1 cellular context compared by ENCODE assay signal in the genomic region with DNA sequence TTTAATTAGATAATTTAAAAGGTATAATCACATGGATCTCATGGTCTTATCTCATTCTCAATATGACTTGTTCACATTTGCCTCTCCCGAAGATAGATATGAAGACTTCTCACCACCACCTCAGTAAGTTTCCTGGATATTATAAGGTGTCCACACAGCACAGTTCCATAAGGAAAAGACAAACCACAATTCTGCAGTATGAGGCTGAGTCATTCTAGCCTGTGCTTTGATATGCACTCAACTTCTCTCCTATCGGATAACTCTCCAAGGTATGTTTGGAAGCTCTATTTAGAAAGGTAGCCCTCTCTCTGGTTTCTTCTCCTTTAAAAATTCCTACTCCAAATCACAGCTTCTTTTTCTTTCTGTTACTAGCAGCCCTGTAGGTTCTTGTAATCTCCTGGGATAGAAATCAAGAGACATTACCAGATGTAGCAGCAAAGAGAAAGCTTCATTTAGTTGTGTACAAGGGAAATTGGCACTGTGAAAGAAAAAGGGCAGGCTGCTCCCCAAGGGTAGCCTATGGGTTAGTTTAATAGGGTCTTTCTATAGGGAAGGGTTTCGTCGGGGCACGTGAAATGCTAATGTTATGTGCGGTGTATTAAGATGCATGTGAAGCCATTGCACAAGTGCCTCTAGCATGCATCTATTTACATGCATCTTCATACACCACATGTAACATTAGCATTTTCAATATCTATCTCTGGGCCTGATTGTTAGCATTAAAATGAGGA.
TF ChIP-seq lines count a peak whose summit lies in the region.

No MANE protein-coding gene starts in this region.

TF ChIP-seq in HCT116, 20 proteins besides CTCF, POLR2A, EP300 and RAD21 (continued from another document):
- TF ChIP-seq, protein P1, sequence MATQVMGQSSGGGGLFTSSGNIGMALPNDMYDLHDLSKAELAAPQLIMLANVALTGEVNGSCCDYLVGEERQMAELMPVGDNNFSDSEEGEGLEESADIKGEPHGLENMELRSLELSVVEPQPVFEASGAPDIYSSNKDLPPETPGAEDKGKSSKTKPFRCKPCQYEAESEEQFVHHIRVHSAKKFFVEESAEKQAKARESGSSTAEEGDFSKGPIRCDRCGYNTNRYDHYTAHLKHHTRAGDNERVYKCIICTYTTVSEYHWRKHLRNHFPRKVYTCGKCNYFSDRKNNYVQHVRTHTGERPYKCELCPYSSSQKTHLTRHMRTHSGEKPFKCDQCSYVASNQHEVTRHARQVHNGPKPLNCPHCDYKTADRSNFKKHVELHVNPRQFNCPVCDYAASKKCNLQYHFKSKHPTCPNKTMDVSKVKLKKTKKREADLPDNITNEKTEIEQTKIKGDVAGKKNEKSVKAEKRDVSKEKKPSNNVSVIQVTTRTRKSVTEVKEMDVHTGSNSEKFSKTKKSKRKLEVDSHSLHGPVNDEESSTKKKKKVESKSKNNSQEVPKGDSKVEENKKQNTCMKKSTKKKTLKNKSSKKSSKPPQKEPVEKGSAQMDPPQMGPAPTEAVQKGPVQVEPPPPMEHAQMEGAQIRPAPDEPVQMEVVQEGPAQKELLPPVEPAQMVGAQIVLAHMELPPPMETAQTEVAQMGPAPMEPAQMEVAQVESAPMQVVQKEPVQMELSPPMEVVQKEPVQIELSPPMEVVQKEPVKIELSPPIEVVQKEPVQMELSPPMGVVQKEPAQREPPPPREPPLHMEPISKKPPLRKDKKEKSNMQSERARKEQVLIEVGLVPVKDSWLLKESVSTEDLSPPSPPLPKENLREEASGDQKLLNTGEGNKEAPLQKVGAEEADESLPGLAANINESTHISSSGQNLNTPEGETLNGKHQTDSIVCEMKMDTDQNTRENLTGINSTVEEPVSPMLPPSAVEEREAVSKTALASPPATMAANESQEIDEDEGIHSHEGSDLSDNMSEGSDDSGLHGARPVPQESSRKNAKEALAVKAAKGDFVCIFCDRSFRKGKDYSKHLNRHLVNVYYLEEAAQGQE (IDR thresholded peaks at IDR 0.05; ENCODE audit: low read depth): no peak
- TF ChIP-seq SRF (IDR thresholded peaks at IDR 0.05; ENCODE audit: low read depth) (no peak), EZH2 (IDR thresholded peaks at IDR 0.05) (no peak), SIN3A (IDR thresholded peaks at IDR 0.05; ENCODE audit: low read depth) (no peak), FOSL1 (IDR thresholded peaks at IDR 0.05; ENCODE audit: low read depth) (peak; percentile 61), POLR2AphosphoS5 (IDR thresholded peaks at IDR 0.05; ENCODE audit: low read depth, low read length) (no peak; the same call in 1 of the 2 replicates), EGR1 (IDR thresholded peaks at IDR 0.05; ENCODE audit: low read depth) (no peak), TCF7L2 (IDR thresholded peaks at IDR 0.05; ENCODE audit: borderline replicate concordance, extremely low read depth, insufficient read depth, insufficient read length) (no peak), CEBPB (IDR thresholded peaks at IDR 0.05; ENCODE audit: low read depth) (no peak), EZH2phosphoT487 (IDR thresholded peaks at IDR 0.05; ENCODE audit: borderline replicate concordance) (no peak), ELF1 (IDR thresholded peaks at IDR 0.05; ENCODE audit: borderline replicate concordance, low read depth) (no peak), YY1 (IDR thresholded peaks at IDR 0.05; ENCODE audit: extremely low read depth, insufficient replicate concordance, low read depth, low read length) (no peak), JUND (IDR thresholded peaks at IDR 0.05) (peak; percentile 68), CBX3 (IDR thresholded peaks at IDR 0.05; ENCODE audit: low read depth) (0 out of 2 replicates have a peak, but pooled peaks have one; percentile 27), ZNF274 (IDR thresholded peaks at IDR 0.05; ENCODE audit: low read depth, low read length) (no peak)
- TF ChIP-seq, protein P2, sequence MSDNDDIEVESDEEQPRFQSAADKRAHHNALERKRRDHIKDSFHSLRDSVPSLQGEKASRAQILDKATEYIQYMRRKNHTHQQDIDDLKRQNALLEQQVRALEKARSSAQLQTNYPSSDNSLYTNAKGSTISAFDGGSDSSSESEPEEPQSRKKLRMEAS (IDR thresholded peaks at IDR 0.05): no peak
- TF ChIP-seq, protein P3, sequence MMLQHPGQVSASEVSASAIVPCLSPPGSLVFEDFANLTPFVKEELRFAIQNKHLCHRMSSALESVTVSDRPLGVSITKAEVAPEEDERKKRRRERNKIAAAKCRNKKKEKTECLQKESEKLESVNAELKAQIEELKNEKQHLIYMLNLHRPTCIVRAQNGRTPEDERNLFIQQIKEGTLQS (IDR thresholded peaks at IDR 0.05): no peak
